Comparison of ENCODE assay signal across 8 cellular contexts in genomic region chr11:70755410-70756158, GRCh38.
DNase-seq lines count a peak whose midpoint lies in the region; ATAC-seq, FAIRE-seq and TF ChIP-seq lines count a peak whose summit lies in the region.

No MANE protein-coding gene starts in this region.

- H3K4me1 Mint-ChIP-seq in mesothelial cell of epicardium = no peaks in the 10 kb centered on the region

- no peak overlapping the region for H3K4me3 Mint-ChIP-seq in mesothelial cell of epicardium

- no peaks in the 10 kb centered on the region for H3K4me1 ChIP-seq in endothelial cell of umbilical vein (ENCODE audit: control insufficient read depth, extremely low read depth, insufficient read depth, low read length)

- no peak overlapping the region for H3K4me3 ChIP-seq in endothelial cell of umbilical vein (replicated peaks in 1 of 3; ENCODE audit: insufficient read depth in 1 of 3, low read depth in 1 of 3, low read length in 3 of 3)

- peak; percentile 89 for FAIRE-seq in endothelial cell of umbilical vein (lab: Jason Lieb, UNC)

- no peak overlapping the region for H3K27ac Mint-ChIP-seq in mesothelial cell of epicardium

- TF ChIP-seq POLR2A in endothelial cell of umbilical vein (IDR thresholded peaks at IDR 0.05; ENCODE audit: low read depth, low read length) = no peak

- no peaks in the 10 kb centered on the region for H4K20me1 ChIP-seq in endothelial cell of umbilical vein (replicated peaks; ENCODE audit: control insufficient read depth, extremely low read depth, insufficient read depth, low read length)

- H2AFZ ChIP-seq in endothelial cell of umbilical vein (ENCODE audit: low read depth, low read length) = no peak overlapping the region

- peaks cover 9% of the 10 kb centered on the region for H3K27me3 Mint-ChIP-seq in mesothelial cell of epicardium (ENCODE audit: low read depth)

- BruUV-seq in endothelial cell of umbilical vein (replicated peaks; lab: Mats Ljungman, UMichigan) = no TSS peak

- H3K36me3 ChIP-seq in endothelial cell of umbilical vein (ENCODE audit: control insufficient read depth in 2 of 2, extremely low read depth in 1 of 2, insufficient read depth in 2 of 2, low read length in 2 of 2) = no peaks in the 10 kb centered on the region

- H3K79me2 ChIP-seq in endothelial cell of umbilical vein (ENCODE audit: control insufficient read depth, insufficient read depth, low read length) = no peaks in the 10 kb centered on the region

- CTCF ChIA-PET in endothelial cell of umbilical vein (lab: Charles Lee) = interaction anchor here (1.2 kb wide), 1 partner anchor 808 kb away, joined by 3 read pairs; no protein-coding TSS in a partner anchor

- POLR2A ChIA-PET in endothelial cell of umbilical vein (lab: Charles Lee) = no interaction called here

- no peak for ATAC-seq in GM21423 (IDR thresholded peaks at IDR 0.05; ENCODE audit: unreplicated experiment)

- intact Hi-C loops in endothelial cell of umbilical vein (cut with micrococcal nuclease) = no loop called here

- H3K36me3 Mint-ChIP-seq in mesothelial cell of epicardium = peaks cover 6% of the 10 kb centered on the region

- H3K9me3 ChIP-seq in endothelial cell of umbilical vein (replicated peaks; ENCODE audit: control insufficient read depth, insufficient read depth, low read length) = peaks cover 2% of the 10 kb centered on the region

- no peaks in the 10 kb centered on the region for H3K27me3 ChIP-seq in endothelial cell of umbilical vein (ENCODE audit: control insufficient read depth in 2 of 2, insufficient read depth in 2 of 2, low read length in 2 of 2)

- dilution Hi-C loops in endothelial cell of umbilical vein (cut with MboI; ENCODE audit: extremely low pct_ligation_motif_present, low sequenced_read_pairs) = no loop called here

- DNase-seq in CMK (ENCODE audit: low read depth) (peak; percentile 59), HS-27A (ENCODE audit: low read depth) (peak; percentile 26), NOMO-1 (lab: John Stamatoyannopoulos, UW; ENCODE audit: unreplicated experiment in 2 of 2) (peak; percentile 37 to 42), endothelial cell of umbilical vein (ENCODE audit: low read depth, low spot score) (peak; percentile 37), mesothelial cell of epicardium (ENCODE audit: low spot score in 2 of 2, unreplicated experiment in 2 of 2) (peak; percentile 66 to 88)
- peak; percentile 29 to 42 (median 31) for DNase-seq in activated CD8-positive, alpha-beta memory T cell treated with anti-CD3 and anti-CD28 coated beads for 48 hours (ENCODE audit: low read depth in 2 of 3, low spot score in 2 of 3)
- DNase-seq in stimulated activated CD8-positive, alpha-beta memory T cell treated with anti-CD3 and anti-CD28 coated beads, Interleukin-2, amount 100 ng/mL, for 1 hour (ENCODE audit: low read depth in 2 of 2) = peak; percentile 6 to 16

- no peaks in the 10 kb centered on the region for H3K9me1 ChIP-seq in endothelial cell of umbilical vein (replicated peaks; ENCODE audit: control insufficient read depth, extremely low read depth, insufficient read depth, low read length)

- peaks cover 19% of the 10 kb centered on the region for H3K9me3 Mint-ChIP-seq in mesothelial cell of epicardium

- H3K4me2 ChIP-seq in endothelial cell of umbilical vein (ENCODE audit: insufficient read depth, low read length) = no peak overlapping the region

- no peak overlapping the region for H3K9ac ChIP-seq in endothelial cell of umbilical vein (replicated peaks; ENCODE audit: extremely low read depth, insufficient read depth, low read length)

- peak; percentile 87 to 97 for TF ChIP-seq CTCF in endothelial cell of umbilical vein (IDR thresholded peaks at IDR 0.05; ENCODE audit: extremely low read depth in 1 of 2, insufficient read depth in 1 of 2, low read depth in 1 of 2, low read length in 2 of 2)
- peak; percentile 92 for TF ChIP-seq CTCF in mesothelial cell of epicardium (IDR thresholded peaks at IDR 0.05; ENCODE audit: unreplicated experiment)

- H3K27ac ChIP-seq in endothelial cell of umbilical vein (ENCODE audit: insufficient read depth, low read depth, low read length) = no peak overlapping the region

TF ChIP-seq in endothelial cell of umbilical vein, 7 proteins besides CTCF, POLR2A, EP300 and RAD21:
- no peak for TF ChIP-seq POLR2AphosphoS5 (IDR thresholded peaks at IDR 0.05; ENCODE audit: insufficient read depth, low read depth, low read length)
- TF ChIP-seq GATA2 (IDR thresholded peaks at IDR 0.05; ENCODE audit: insufficient read depth, insufficient read length, low read depth, low read length) = no peak
- TF ChIP-seq MAX (IDR thresholded peaks at IDR 0.05; ENCODE audit: insufficient read depth, insufficient read length) = no peak
- TF ChIP-seq JUN (IDR thresholded peaks at IDR 0.05; ENCODE audit: borderline replicate concordance, insufficient read depth, insufficient read length, low read depth) = no peak
- TF ChIP-seq EZH2 (IDR thresholded peaks at IDR 0.05; ENCODE audit: borderline replicate concordance, low read depth, low read length, severe bottlenecking) = no peak
- TF ChIP-seq FOS (IDR thresholded peaks at IDR 0.05; ENCODE audit: borderline replicate concordance, insufficient read depth, low read length) = no peak
- TF ChIP-seq MYC (IDR thresholded peaks at IDR 0.05; ENCODE audit: low read depth, low read length) = no peak

Comparison
In these comparisons a context has a peak if more than half of its experiments do, and no peak if none do; other contexts are left out.
1. DNase-seq: peak in every context shown above with its lines; median percentile 77 in mesothelial cell of epicardium; 59 in CMK; 40 in NOMO-1; 37 in endothelial cell of umbilical vein; 31 in activated CD8-positive, alpha-beta memory T cell treated with anti-CD3 and anti-CD28 coated beads for 48 hours; 26 in HS-27A; 11 in stimulated activated CD8-positive, alpha-beta memory T cell treated with anti-CD3 and anti-CD28 coated beads, Interleukin-2, amount 100 ng/mL, for 1 hour.